Comparison of ENCODE assay signal across 1 cellular context in the genomic region with DNA sequence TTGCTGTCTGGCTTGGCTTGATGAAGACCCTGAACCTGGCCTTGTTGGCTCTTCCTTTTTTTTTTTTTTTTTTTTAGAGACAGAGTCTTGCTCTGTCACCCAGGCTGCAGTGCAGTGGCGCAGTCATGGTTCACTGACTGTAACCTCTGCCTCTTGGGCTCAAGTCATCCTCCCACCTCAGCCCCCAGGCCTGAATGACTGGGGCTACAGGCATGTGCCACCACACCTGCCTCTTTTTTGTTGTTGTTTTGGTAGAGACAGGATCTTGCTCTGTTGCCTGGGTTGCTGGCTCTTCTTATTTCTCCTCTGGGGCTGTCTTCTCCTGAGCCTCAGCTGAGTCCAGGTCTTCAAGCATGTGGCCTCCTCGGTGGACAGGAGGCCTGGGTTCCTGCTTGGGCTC.
A peak's percentile ranks its signal among the peaks of the same experiment; 100 is the strongest.
TF ChIP-seq lines count a peak whose summit lies in the region.

No MANE protein-coding gene starts in this region.

TF ChIP-seq in K562, 482 proteins besides CTCF, POLR2A, EP300 and RAD21:
- TF ChIP-seq, protein P1, sequence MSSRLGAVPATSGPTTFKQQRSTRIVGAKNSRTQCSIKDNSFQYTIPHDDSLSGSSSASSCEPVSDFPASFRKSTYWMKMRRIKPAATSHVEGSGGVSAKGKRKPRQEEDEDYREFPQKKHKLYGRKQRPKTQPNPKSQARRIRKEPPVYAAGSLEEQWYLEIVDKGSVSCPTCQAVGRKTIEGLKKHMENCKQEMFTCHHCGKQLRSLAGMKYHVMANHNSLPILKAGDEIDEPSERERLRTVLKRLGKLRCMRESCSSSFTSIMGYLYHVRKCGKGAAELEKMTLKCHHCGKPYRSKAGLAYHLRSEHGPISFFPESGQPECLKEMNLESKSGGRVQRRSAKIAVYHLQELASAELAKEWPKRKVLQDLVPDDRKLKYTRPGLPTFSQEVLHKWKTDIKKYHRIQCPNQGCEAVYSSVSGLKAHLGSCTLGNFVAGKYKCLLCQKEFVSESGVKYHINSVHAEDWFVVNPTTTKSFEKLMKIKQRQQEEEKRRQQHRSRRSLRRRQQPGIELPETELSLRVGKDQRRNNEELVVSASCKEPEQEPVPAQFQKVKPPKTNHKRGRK (tag; IDR thresholded peaks at IDR 0.05), result no peak
- TF ChIP-seq ZBTB1 (CRISPR knock-in tag; IDR thresholded peaks at IDR 0.05; ENCODE audit: borderline replicate concordance, low read depth), result 0 out of 2 replicates have a peak, but pooled peaks have one; percentile 17
